25 cellular contexts compared by ENCODE assay signal in the genomic region with DNA sequence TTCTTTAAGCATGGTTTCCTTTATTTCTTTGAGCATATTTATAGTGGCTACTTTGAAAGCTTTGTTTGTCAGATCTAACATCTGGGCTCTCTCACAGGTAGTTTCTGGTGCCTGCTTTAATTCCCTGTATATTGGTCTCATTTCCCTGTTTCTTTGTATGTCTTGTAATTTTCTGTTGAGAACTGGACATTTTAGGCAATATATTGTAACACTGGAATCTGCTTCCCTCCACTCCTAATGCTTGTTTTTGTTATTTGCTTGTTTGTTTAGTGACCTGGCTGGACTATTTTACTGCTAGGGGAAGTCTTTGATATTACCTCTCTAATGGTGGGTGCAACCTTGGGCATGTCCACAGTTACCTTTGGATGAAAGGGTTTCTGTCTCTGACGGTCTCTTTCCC.
"Had no signal": no experiment of that assay in that cellular context is flagged by ENCODE, and none has a peak within 500 bp of the region (broad histone marks: within the 10 kb centered on the region; RNA-seq: fewer than 3 reads in every experiment).

No MANE protein-coding gene starts in this region.

- H3K9me3 ChIP-seq: colonic mucosa, esophagus squamous epithelium, gastrocnemius medialis, gastroesophageal sphincter had no signal

- H3K4me1 ChIP-seq: colonic mucosa, esophagus muscularis mucosa, esophagus squamous epithelium, foreskin keratinocyte, gastrocnemius medialis, heart left ventricle, heart right ventricle had no signal

- H3K4me3 ChIP-seq: colonic mucosa, coronary artery, dorsolateral prefrontal cortex, esophagus muscularis mucosa, esophagus squamous epithelium, gastrocnemius medialis, gastroesophageal sphincter, heart left ventricle, heart right ventricle had no signal

- H3K4me1 Mint-ChIP-seq: endodermal cell had no signal

- H3K36me3 ChIP-seq: colonic mucosa, esophagus muscularis mucosa, esophagus squamous epithelium, gastrocnemius medialis, gastroesophageal sphincter, heart left ventricle, heart right ventricle had no signal

- ATAC-seq: effector memory CD8-positive, alpha-beta T cell; esophagus mucosa; foreskin keratinocyte; gastrocnemius medialis; gastroesophageal sphincter; heart left ventricle; heart right ventricle had no signal

- DNase-seq: colonic mucosa; cortex of kidney; dermis blood vessel endothelial cell; dorsolateral prefrontal cortex; effector CD4-positive, alpha-beta T cell; effector CD8-positive, alpha-beta T cell; effector memory CD4-positive, alpha-beta T cell; effector memory CD8-positive, alpha-beta T cell; endodermal cell; erythroblast; esophagus squamous epithelium; foreskin fibroblast; foreskin keratinocyte; foreskin melanocyte; gastrocnemius medialis; glutamatergic neuron; head of caudate nucleus; heart left ventricle; heart right ventricle had no signal

- H3K27me3 Mint-ChIP-seq: dendritic cell treated with granulocyte-macrophage colony-stimulating factor and Interleukin-4, amounts not matched to agents 40 ng/mL and 50 ng/mL, for 4 days; effector memory CD8-positive, alpha-beta T cell had no signal

- H3K4me3 Mint-ChIP-seq: dendritic cell treated with granulocyte-macrophage colony-stimulating factor and Interleukin-4, amounts not matched to agents 40 ng/mL and 50 ng/mL, for 4 days; effector memory CD8-positive, alpha-beta T cell; endodermal cell had no signal

- H3K27ac Mint-ChIP-seq: dendritic cell treated with granulocyte-macrophage colony-stimulating factor and Interleukin-4, amounts not matched to agents 40 ng/mL and 50 ng/mL, for 4 days; effector memory CD8-positive, alpha-beta T cell; endodermal cell had no signal

- H3K27ac ChIP-seq: colonic mucosa, coronary artery, dorsolateral prefrontal cortex, epithelial cell of prostate, esophagus muscularis mucosa, esophagus squamous epithelium, foreskin keratinocyte, gastrocnemius medialis, gastroesophageal sphincter, heart left ventricle, heart right ventricle had no signal
